ENCODE assay signal across 8 cellular contexts in the genomic region with DNA sequence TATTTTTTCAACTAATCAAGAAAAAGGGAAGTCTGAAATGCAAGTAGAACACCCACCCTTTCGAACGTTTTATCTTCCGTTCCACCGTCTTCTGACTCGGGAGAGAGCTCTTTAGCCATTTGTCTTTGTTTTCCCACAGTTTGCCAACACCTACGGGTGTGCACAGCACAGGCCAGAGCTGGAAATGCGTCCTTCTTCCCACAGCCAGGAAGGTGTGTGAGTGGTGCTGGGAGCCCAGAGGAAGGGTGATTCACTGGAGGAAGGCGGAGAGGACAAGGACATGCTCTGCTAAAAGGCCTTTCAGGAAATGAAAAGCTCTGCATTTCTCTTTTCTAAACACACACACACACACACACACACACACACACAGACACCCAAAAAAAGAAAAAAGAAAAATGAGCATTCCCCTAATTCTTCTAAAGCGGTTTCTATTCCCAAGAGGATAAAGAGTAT. TPM values are rescaled to one million over a fixed set of nuclear protein-coding genes. Genes with fewer than 3 reads are reported as not detected.
DNase-seq lines count a peak whose midpoint lies in the region; ATAC-seq and TF ChIP-seq lines count a peak whose summit lies in the region.

No MANE protein-coding gene starts in this region.

- H3K27ac ChIP-seq in adrenal gland = peak overlapping the region in 4 of 5 donors; percentile 5 to 67 (median 40)
- H3K27ac ChIP-seq in heart right ventricle = peak overlapping the region; percentile 43 to 86 (median 80)

- TF ChIP-seq CTCF in adrenal gland (IDR thresholded peaks at IDR 0.05) (no peak), heart right ventricle (IDR thresholded peaks at IDR 0.05) (no peak), GM20000 (IDR thresholded peaks at IDR 0.05; ENCODE audit: extremely low read depth, missing control alignments) (no peak)

- TF ChIP-seq POLR2A in adrenal gland (IDR thresholded peaks at IDR 0.05) = peak in 1 of 2 donors; percentile 32

- WGBS in adrenal gland, 4 donors = 11 to 18% (median 13%) methylated on average over 9 of the region's 9 CpGs
- 40 to 45% methylated on average over 9 of the region's 9 CpGs for WGBS in heart right ventricle, 2 donors

- H3K4me1 Mint-ChIP-seq in T-helper 2 cell treated with Interferon-gamma antibody and Interleukin-4, amounts not matched to agents 5 μg/mL and 100 μg/mL, for 36 hours (ENCODE audit: low read depth) = no peaks in the 10 kb centered on the region

- H3K9me3 ChIP-seq in ES-I3 (ENCODE audit: control insufficient read depth, insufficient read depth, low read length) = no peaks in the 10 kb centered on the region; the same call in 1 of the 2 replicates
- H3K9me3 ChIP-seq in adrenal gland (replicated peaks in 1 of 3) = no peaks in the 10 kb centered on the region
- no peaks in the 10 kb centered on the region for H3K9me3 ChIP-seq in heart right ventricle

- DNase-seq in adrenal gland (peak; percentile 63 to 88 (median 74)), heart right ventricle (peak; percentile 23 to 66), sciatic nerve (ENCODE audit: low spot score) (no peak), GM20000 (ENCODE audit: low spot score) (no peak)
- no peak for DNase-seq in T-helper 2 cell treated with Interferon-gamma antibody and Interleukin-4, amounts not matched to agents 5 μg/mL and 100 μg/mL, for 36 hours (ENCODE audit: low spot score)

- intact Hi-C loops in adrenal gland (cut with DNase I) (loop anchor here in 1 of 2 donors (5.0 kb wide), 1 partner anchor 34 kb away; no protein-coding TSS in a partner anchor), heart right ventricle (cut with DNase I) (loop anchor here in 5 of 10 donors (2.0 to 5.0 kb wide), 3 partner anchors 36 to 43 kb away; no protein-coding TSS in a partner anchor), sciatic nerve (cut with DNase I) (no loop called here)

- H3K4me3 ChIP-seq in adrenal gland (no peak overlapping the region), heart right ventricle (peak overlapping the region in 3 of 10 donors; percentile 11 to 17 (median 15))

- peak overlapping the region; percentile 16; the same call in 1 of the 2 replicates for H3K9ac ChIP-seq in ES-I3 (ENCODE audit: low read depth, low read length)

- H3K27me3 ChIP-seq in adrenal gland (no peaks in the 10 kb centered on the region), heart right ventricle (no peaks in the 10 kb centered on the region)

- peaks cover 10% of the 10 kb centered on the region for H3K36me3 Mint-ChIP-seq in T-helper 2 cell treated with Interferon-gamma antibody and Interleukin-4, amounts not matched to agents 5 μg/mL and 100 μg/mL, for 36 hours (ENCODE audit: low read depth)

- no peaks in the 10 kb centered on the region for H3K9me3 Mint-ChIP-seq in T-helper 2 cell treated with Interferon-gamma antibody and Interleukin-4, amounts not matched to agents 5 μg/mL and 100 μg/mL, for 36 hours

- H3K27me3 Mint-ChIP-seq in T-helper 2 cell treated with Interferon-gamma antibody and Interleukin-4, amounts not matched to agents 5 μg/mL and 100 μg/mL, for 36 hours (ENCODE audit: low read depth) = no peaks in the 10 kb centered on the region

- peak; percentile 65 to 96 (median 92) for ATAC-seq in heart right ventricle
- peak; percentile 85 for ATAC-seq in sciatic nerve
- ATAC-seq in GM21381 (IDR thresholded peaks at IDR 0.05; ENCODE audit: unreplicated experiment) = no peak
- no peak for ATAC-seq in HG02623 (IDR thresholded peaks at IDR 0.05; ENCODE audit: unreplicated experiment)

- peaks cover 16% of the 10 kb centered on the region; the same call in 1 of the 2 replicates for H3K4me1 ChIP-seq in ES-I3 (ENCODE audit: insufficient read depth, low read length)
- peaks cover 9 to 22% of the 10 kb centered on the region in 2 donors for H3K4me1 ChIP-seq in adrenal gland (replicated peaks in 1 of 2)
- peaks cover 0 to 51% (median 28%) of the 10 kb centered on the region in 9 donors for H3K4me1 ChIP-seq in heart right ventricle

- H3K36me3 ChIP-seq in ES-I3 (ENCODE audit: insufficient read depth, low read length) (no peaks in the 10 kb centered on the region), adrenal gland (replicated peaks in 1 of 2) (no peaks in the 10 kb centered on the region), heart right ventricle (peaks cover 0 to 4% (median 0%) of the 10 kb centered on the region in 9 donors)

- no peak overlapping the region for H3K4me3 Mint-ChIP-seq in T-helper 2 cell treated with Interferon-gamma antibody and Interleukin-4, amounts not matched to agents 5 μg/mL and 100 μg/mL, for 36 hours

- no peak overlapping the region for H3K27ac Mint-ChIP-seq in T-helper 2 cell treated with Interferon-gamma antibody and Interleukin-4, amounts not matched to agents 5 μg/mL and 100 μg/mL, for 36 hours

RNA-seq across cellular contexts. Expression of a gene that starts 18.5 kb away (rescaled TPM):
- total RNA-seq in adrenal gland (10 to 100 TPM; 17.6 to 54.9 (median 32.8) TPM), heart right ventricle (10 to 100 TPM in 7 of 10 donors, 1 to 10 TPM in 3; 7.4 to 15.0 (median 12.3) TPM), sciatic nerve (104 TPM)
- polyA plus RNA-seq in adrenal gland (10 to 100 TPM in 1 of 3 donors, 1 to 10 TPM in 2; 6.1 to 33.1 (median 6.6) TPM), heart right ventricle (1 to 10 TPM; 3.7 to 9.9 TPM)

RNA-seq across cellular contexts. Expression of a gene that starts 41.5 kb away (rescaled TPM):
- total RNA-seq in adrenal gland (10 to 100 TPM; 20.0 to 60.4 (median 39.5) TPM), heart right ventricle (10 to 100 TPM; 17.1 to 28.0 (median 20.8) TPM), sciatic nerve (65.0 TPM)
- polyA plus RNA-seq in adrenal gland (10 to 100 TPM; 44.8 to 58.8 (median 54.1) TPM), heart right ventricle (10 to 100 TPM; 19.9 to 27.7 TPM)

RNA-seq across cellular contexts. Expression of a gene that starts 59.0 kb away (rescaled TPM):
- not detected for total RNA-seq in adrenal gland
- not detected for polyA plus RNA-seq in adrenal gland
- total RNA-seq in heart right ventricle = not detected
- not detected for polyA plus RNA-seq in heart right ventricle
- total RNA-seq in sciatic nerve = not detected

Comparison
In these comparisons a context has a peak if more than half of its experiments do, and no peak if none do; other contexts are left out.
1. DNase-seq: peak in adrenal gland (7 of 7) and heart right ventricle (2 of 2); none in sciatic nerve (single experiment), T-helper 2 cell treated with Interferon-gamma antibody and Interleukin-4, amounts not matched to agents 5 μg/mL and 100 μg/mL, for 36 hours (single experiment) and GM20000 (single experiment).
2. ATAC-seq: peak in heart right ventricle (8 of 8) and sciatic nerve (single experiment); none in GM21381 (single experiment) and HG02623 (single experiment).